33 cellular contexts compared by ENCODE assay signal in the genomic region with DNA sequence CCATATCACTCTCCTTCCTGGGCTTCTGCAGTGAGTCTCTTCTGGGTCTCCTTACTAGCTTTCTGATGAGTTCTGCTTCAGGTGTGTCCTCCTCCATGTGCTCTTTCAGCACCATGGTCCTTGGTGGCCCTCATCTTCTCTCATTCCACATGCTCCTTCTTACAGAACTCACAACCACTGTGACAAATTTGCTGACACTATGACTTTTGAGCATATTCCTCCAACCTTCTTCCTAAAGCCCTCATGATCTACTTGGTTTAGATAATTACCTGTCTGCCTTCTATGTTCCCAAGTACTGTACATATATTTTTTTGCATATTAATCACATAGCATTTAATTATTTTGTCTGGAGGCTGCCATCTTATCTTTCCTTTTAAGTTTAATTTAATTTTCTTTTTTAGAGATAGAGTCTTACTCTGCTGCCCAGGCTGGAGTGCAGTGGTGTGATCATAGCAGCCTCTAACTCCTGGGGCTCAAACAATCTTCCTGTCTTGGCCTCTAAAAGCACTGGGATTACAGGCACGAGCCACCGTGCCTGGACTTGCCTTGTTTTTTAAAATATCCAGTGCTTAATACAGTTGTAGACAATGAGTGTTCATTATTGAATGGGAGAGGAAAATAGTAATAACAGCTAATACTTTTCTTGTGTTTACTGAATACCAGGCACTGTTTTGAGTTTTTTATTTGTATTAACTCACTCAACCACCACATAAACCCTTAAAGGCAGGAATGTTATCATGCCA. TPM values are rescaled to one million over a fixed set of nuclear protein-coding genes. Genes with fewer than 3 reads are reported as not detected.
"Had no signal": no experiment of that assay in that cellular context is flagged by ENCODE, and none has a peak within 500 bp of the region (broad histone marks: within the 10 kb centered on the region; RNA-seq: fewer than 3 reads in every experiment).

No MANE protein-coding gene starts in this region.

- FAIRE-seq: pancreas had no signal

- H3K4me2 ChIP-seq: smooth muscle cell had no signal

- H3K36me3 ChIP-seq: neutrophil, pancreas, spleen, suprapubic skin, tibial artery, transverse colon, upper lobe of right lung, uterus had no signal

- H3K27ac Mint-ChIP-seq: naive thymus-derived CD4-positive, alpha-beta T cell; natural killer cell; stimulated activated memory B cell treated with anti-CD40 and anti-IgM and Interleukin-4, amounts not matched to agents 10 μg/mL and 1 μg/mL and 100 μg/mL, for 72 hours; stimulated activated naive CD8-positive, alpha-beta T cell treated with anti-CD3 and anti-CD28 coated beads, Interleukin-15, amount 100 ng/mL, for 72 hours; type B pancreatic cell had no signal

- H3K9me3 Mint-ChIP-seq: natural killer cell; stimulated activated naive CD8-positive, alpha-beta T cell treated with anti-CD3 and anti-CD28 coated beads, Interleukin-15, amount 100 ng/mL, for 72 hours had no signal

- H3K27me3 Mint-ChIP-seq: stimulated activated naive CD8-positive, alpha-beta T cell treated with anti-CD3 and anti-CD28 coated beads, Interleukin-15, amount 100 ng/mL, for 72 hours; type B pancreatic cell had no signal

- H3K4me3 ChIP-seq: pancreas, psoas muscle, skin epidermis, smooth muscle cell, spleen, suprapubic skin, testis, tibial artery, transverse colon, upper lobe of right lung, uterus had no signal

- H3K4me3 Mint-ChIP-seq: naive thymus-derived CD4-positive, alpha-beta T cell; natural killer cell; nephron; neural crest cell; stimulated activated memory B cell treated with anti-CD40 and anti-IgM and Interleukin-4, amounts not matched to agents 10 μg/mL and 1 μg/mL and 100 μg/mL, for 72 hours; stimulated activated naive CD8-positive, alpha-beta T cell treated with anti-CD3 and anti-CD28 coated beads, Interleukin-15, amount 100 ng/mL, for 72 hours; type B pancreatic cell had no signal

- H3K9me3 ChIP-seq: neutrophil, pancreas, psoas muscle, spleen, suprapubic skin, testis, tibial artery, transverse colon, upper lobe of right lung, uterus had no signal

- DNase-seq: naive thymus-derived CD4-positive, alpha-beta T cell; natural killer cell; nucleus accumbens; pancreas; psoas muscle; right cardiac atrium; spleen; stimulated activated CD4-positive, alpha-beta T cell treated with anti-CD3 and anti-CD28 coated beads, Interleukin-12 subunit alpha, Interleukin-12 subunit beta, amount 100 ng/mL, for 4 hours; stimulated activated CD4-positive, alpha-beta T cell treated with anti-CD3 and anti-CD28 coated beads, Interleukin-1b, Interleukin-23, amount 100 ng/mL, for 48 hours; stimulated activated CD4-positive, alpha-beta T cell treated with anti-CD3 and anti-CD28 coated beads, Interleukin-4, amount 100 ng/mL, for 1 hour; stimulated activated CD4-positive, alpha-beta T cell treated with anti-CD3 and anti-CD28 coated beads, Interleukin-4, amount 100 ng/mL, for 4 hours; stimulated activated CD8-positive, alpha-beta memory T cell treated with anti-CD3 and anti-CD28 coated beads, Interleukin-4, amount 100 ng/mL, for 48 hours; stimulated activated naive CD4-positive, alpha-beta T cell; stimulated activated naive CD8-positive, alpha-beta T cell treated with anti-CD3 and anti-CD28 coated beads, Interleukin-15, amount 100 ng/mL, for 72 hours; stimulated activated naive CD8-positive, alpha-beta T cell treated with anti-CD3 and anti-CD28 coated beads, Interleukin-15, Interleukin-2, amounts not matched to agents 100 U/mL and 50 U/mL, for 24 hours; substantia nigra; testis; tibial artery; transverse colon; upper lobe of right lung; uterus had no signal

- H3K4me1 ChIP-seq: pancreas, psoas muscle, spleen, suprapubic skin, transverse colon, upper lobe of right lung had no signal

- ATAC-seq: naive thymus-derived CD4-positive, alpha-beta T cell; natural killer cell; psoas muscle; right cardiac atrium; sciatic nerve; stimulated activated memory B cell treated with anti-CD40 and anti-IgM and Interleukin-4, amounts not matched to agents 10 μg/mL and 1 μg/mL and 100 μg/mL, for 72 hours; stimulated activated naive CD8-positive, alpha-beta T cell treated with anti-CD3 and anti-CD28 coated beads, Interleukin-15, amount 100 ng/mL, for 72 hours; stimulated activated naive CD8-positive, alpha-beta T cell treated with anti-CD3 and anti-CD28 coated beads, Interleukin-15, Interleukin-2, amounts not matched to agents 100 U/mL and 50 U/mL, for 24 hours; upper lobe of right lung had no signal

- H3K27me3 ChIP-seq: neutrophil, pancreas, suprapubic skin, testis, tibial artery, transverse colon, upper lobe of right lung, uterus had no signal

- H3K27ac ChIP-seq: neutrophil, pancreas, psoas muscle, skin epidermis, spleen, suprapubic skin, testis, tibial artery, transverse colon, upper lobe of right lung, uterus had no signal

- H3K36me3 Mint-ChIP-seq: naive thymus-derived CD4-positive, alpha-beta T cell; natural killer cell; stimulated activated memory B cell treated with anti-CD40 and anti-IgM and Interleukin-4, amounts not matched to agents 10 μg/mL and 1 μg/mL and 100 μg/mL, for 72 hours; type B pancreatic cell had no signal

- H3K4me1 Mint-ChIP-seq: natural killer cell; neural crest cell; stimulated activated memory B cell treated with anti-CD40 and anti-IgM and Interleukin-4, amounts not matched to agents 10 μg/mL and 1 μg/mL and 100 μg/mL, for 72 hours; stimulated activated naive CD8-positive, alpha-beta T cell treated with anti-CD3 and anti-CD28 coated beads, Interleukin-15, amount 100 ng/mL, for 72 hours had no signal

RNA-seq across cellular contexts. Expression of gene FAM216B, which starts 23.5 kb away (rescaled TPM):
- total RNA-seq: naive thymus-derived CD4-positive, alpha-beta T cell; natural killer cell; neural crest cell; osteocyte; psoas muscle; renal cortical epithelial cell; sciatic nerve; smooth muscle cell; spleen; suprapubic skin; transverse colon; upper lobe of right lung; urinary bladder had no signal
- polyA plus RNA-seq: naive thymus-derived CD4-positive, alpha-beta T cell; pancreas; psoas muscle; smooth muscle cell; urinary bladder had no signal
